Comparison of ENCODE assay signal across 7 cellular contexts in genomic region chr1:113198806-113199205, GRCh38.
"Had no signal": no experiment of that assay in that cellular context is flagged by ENCODE, and none has a peak within 500 bp of the region (broad histone marks: within the 10 kb centered on the region; RNA-seq: fewer than 3 reads in every experiment).

No MANE protein-coding gene starts in this region.

- FAIRE-seq: H1, H54, HepG2 had no signal

- H3K4me2 ChIP-seq: GM23338 had no signal

- DNase-seq: H9, HCEC 1CT had no signal

- H3K27ac ChIP-seq: HL-60 had no signal

- H3K4me3 ChIP-seq: GM23338 had no signal
